Comparison of ENCODE assay signal across 10 cellular contexts in genomic region chr16:27400751-27401620, GRCh38. TPM values are rescaled to one million over a fixed set of nuclear protein-coding genes. Genes with fewer than 3 reads are reported as not detected.
DNase-seq lines count a peak whose midpoint lies in the region; ATAC-seq and TF ChIP-seq lines count a peak whose summit lies in the region.
"Had no signal": no experiment of that assay in that cellular context is flagged by ENCODE, and none has a peak within 500 bp of the region (broad histone marks: within the 10 kb centered on the region; RNA-seq: fewer than 3 reads in every experiment).

No MANE protein-coding gene starts in this region.

- intact Hi-C loops in naive thymus-derived CD4-positive, alpha-beta T cell (cut with micrococcal nuclease), result no loop called here
- intact Hi-C loops in ascending aorta (cut with DNase I), result no loop called here

- H3K4me3 Mint-ChIP-seq in CD8-positive, alpha-beta memory T cell, result peak overlapping the region in 6 of 7 donors; percentile 37 to 100 (median 96)
- H3K4me3 Mint-ChIP-seq in activated naive CD8-positive, alpha-beta T cell treated with anti-CD3 and anti-CD28 coated beads, Interleukin-2, amount 50 U/mL, for 24 hours, result peak overlapping the region; percentile 100
- H3K4me3 Mint-ChIP-seq in naive thymus-derived CD4-positive, alpha-beta T cell, result peak overlapping the region; percentile 47 to 99 (median 96)
- H3K4me3 Mint-ChIP-seq: brain had no signal

- no peak for DNase-seq in CD8-positive, alpha-beta memory T cell
- peak; percentile 85 for DNase-seq in KBM-7
- DNase-seq in activated naive CD8-positive, alpha-beta T cell treated with anti-CD3 and anti-CD28 coated beads, Interleukin-2, amount 50 U/mL, for 24 hours, result no peak
- no peak for DNase-seq in naive thymus-derived CD4-positive, alpha-beta T cell
- DNase-seq in HuH-7 (ENCODE audit: low spot score), result no peak
- no peak for DNase-seq in stimulated activated CD4-positive, alpha-beta T cell treated with anti-CD3 and anti-CD28 coated beads, Interleukin-4, amount 100 ng/mL, for 1 hour
- no peak for DNase-seq in ascending aorta (ENCODE audit: low spot score in 2 of 2)
- DNase-seq: SW 1271 had no signal

- H3K4me3 ChIP-seq in CD8-positive, alpha-beta memory T cell (ENCODE audit: low read length), result no peak overlapping the region
- no peak overlapping the region for H3K4me3 ChIP-seq in naive thymus-derived CD4-positive, alpha-beta T cell (ENCODE audit: low read length)
- H3K4me3 ChIP-seq in ascending aorta, result no peak overlapping the region

- no peaks in the 10 kb centered on the region for H3K9me3 ChIP-seq in CD8-positive, alpha-beta memory T cell (ENCODE audit: low read length)
- H3K9me3 ChIP-seq in naive thymus-derived CD4-positive, alpha-beta T cell (ENCODE audit: control insufficient read depth in 2 of 3, low read length in 3 of 3), result no peaks in the 10 kb centered on the region
- no peaks in the 10 kb centered on the region for H3K9me3 ChIP-seq in ascending aorta

- H3K27ac ChIP-seq in CD8-positive, alpha-beta memory T cell (ENCODE audit: low read depth, low read length), result peak overlapping the region; percentile 92
- H3K27ac ChIP-seq in naive thymus-derived CD4-positive, alpha-beta T cell (ENCODE audit: low read depth, low read length), result no peak overlapping the region
- H3K27ac ChIP-seq in ascending aorta, result no peak overlapping the region

- peaks cover 39% of the 10 kb centered on the region for H3K4me1 ChIP-seq in CD8-positive, alpha-beta memory T cell (ENCODE audit: insufficient read depth, low read length)
- peaks cover 28 to 34% of the 10 kb centered on the region in 2 donors for H3K4me1 ChIP-seq in naive thymus-derived CD4-positive, alpha-beta T cell (ENCODE audit: control insufficient read depth in 2 of 2, insufficient read depth in 2 of 2, low read length in 2 of 2)
- peaks cover 0 to 6% of the 10 kb centered on the region in 2 donors for H3K4me1 ChIP-seq in ascending aorta

- H3K27me3 ChIP-seq in CD8-positive, alpha-beta memory T cell (ENCODE audit: insufficient read depth, low read length, poor library complexity, severe bottlenecking), result no peaks in the 10 kb centered on the region
- no peaks in the 10 kb centered on the region for H3K27me3 ChIP-seq in naive thymus-derived CD4-positive, alpha-beta T cell (ENCODE audit: control insufficient read depth in 2 of 2, insufficient read depth in 2 of 2, low read length in 2 of 2)
- H3K27me3 ChIP-seq in ascending aorta, result no peaks in the 10 kb centered on the region

- no peak for ATAC-seq in activated naive CD8-positive, alpha-beta T cell treated with anti-CD3 and anti-CD28 coated beads, Interleukin-2, amount 50 U/mL, for 24 hours
- no peak for ATAC-seq in naive thymus-derived CD4-positive, alpha-beta T cell
- ATAC-seq in HG03159 (IDR thresholded peaks at IDR 0.05; ENCODE audit: unreplicated experiment), result no peak

- peaks cover 55 to 67% (median 57%) of the 10 kb centered on the region in 3 donors for H3K4me1 Mint-ChIP-seq in CD8-positive, alpha-beta memory T cell
- H3K4me1 Mint-ChIP-seq in activated naive CD8-positive, alpha-beta T cell treated with anti-CD3 and anti-CD28 coated beads, Interleukin-2, amount 50 U/mL, for 24 hours, result peaks cover 45% of the 10 kb centered on the region
- H3K4me1 Mint-ChIP-seq in naive thymus-derived CD4-positive, alpha-beta T cell, result peaks cover 13 to 66% (median 60%) of the 10 kb centered on the region in 7 donors

- no peaks in the 10 kb centered on the region for H3K36me3 ChIP-seq in CD8-positive, alpha-beta memory T cell (ENCODE audit: insufficient read depth, low read length)
- peaks cover 0 to 6% (median 0%) of the 10 kb centered on the region in 3 experiments for H3K36me3 ChIP-seq in naive thymus-derived CD4-positive, alpha-beta T cell (ENCODE audit: control insufficient read depth in 2 of 3, insufficient read depth in 3 of 3, low read length in 3 of 3)
- H3K36me3 ChIP-seq in ascending aorta, result no peaks in the 10 kb centered on the region

- H3K9me3 Mint-ChIP-seq in CD8-positive, alpha-beta memory T cell, result no peaks in the 10 kb centered on the region
- H3K9me3 Mint-ChIP-seq in activated naive CD8-positive, alpha-beta T cell treated with anti-CD3 and anti-CD28 coated beads, Interleukin-2, amount 50 U/mL, for 24 hours, result peaks cover under 1% of the 10 kb centered on the region
- peaks cover 0 to 4% (median 0%) of the 10 kb centered on the region in 11 donors for H3K9me3 Mint-ChIP-seq in naive thymus-derived CD4-positive, alpha-beta T cell

- POLR2A ChIA-PET in CD8-positive, alpha-beta memory T cell (lab: Charles Lee), result interaction anchor here (0.7 to 1.6 kb wide), 10 partner anchors 10 to 197 kb away, joined by 3 to 10 read pairs (median 4); partner anchors contain the start of gene KDM8
- POLR2A ChIA-PET in naive thymus-derived CD4-positive, alpha-beta T cell (lab: Charles Lee), result interaction anchor here (0.6 to 8.6 kb wide), 18 partner anchors 10 to 166 kb away, joined by 3 to 63 read pairs (median 5); no protein-coding TSS in a partner anchor

- in situ Hi-C loops in KBM-7 (cut with MboI; ENCODE audit: low pct_unique_long_range_greater_than_20kb, low sequenced_read_pairs), result no loop called here

- peak overlapping the region; percentile 36 to 100 (median 100) for H3K27ac Mint-ChIP-seq in CD8-positive, alpha-beta memory T cell
- peak overlapping the region; percentile 98 for H3K27ac Mint-ChIP-seq in activated naive CD8-positive, alpha-beta T cell treated with anti-CD3 and anti-CD28 coated beads, Interleukin-2, amount 50 U/mL, for 24 hours
- H3K27ac Mint-ChIP-seq in naive thymus-derived CD4-positive, alpha-beta T cell, result peak overlapping the region; percentile 45 to 98 (median 97)
- H3K27ac Mint-ChIP-seq: brain had no signal

- TF ChIP-seq CTCF in ascending aorta (IDR thresholded peaks at IDR 0.05), result no peak

- CTCF ChIA-PET in CD8-positive, alpha-beta memory T cell (lab: Charles Lee), result interaction anchor here (0.7 to 2.9 kb wide), 10 partner anchors 14 to 222 kb away, joined by 3 to 9 read pairs (median 4); no protein-coding TSS in a partner anchor
- CTCF ChIA-PET in naive thymus-derived CD4-positive, alpha-beta T cell (lab: Charles Lee), result interaction anchor here (0.7 to 0.9 kb wide), 3 partner anchors 26 to 141 kb away, joined by 3 read pairs; no protein-coding TSS in a partner anchor

- peaks cover 0 to 26% (median 3%) of the 10 kb centered on the region in 3 donors for H3K36me3 Mint-ChIP-seq in CD8-positive, alpha-beta memory T cell
- peaks cover 36% of the 10 kb centered on the region for H3K36me3 Mint-ChIP-seq in activated naive CD8-positive, alpha-beta T cell treated with anti-CD3 and anti-CD28 coated beads, Interleukin-2, amount 50 U/mL, for 24 hours (ENCODE audit: low read depth)
- H3K36me3 Mint-ChIP-seq in naive thymus-derived CD4-positive, alpha-beta T cell, result peaks cover 0 to 15% (median 3%) of the 10 kb centered on the region in 5 donors
- H3K36me3 Mint-ChIP-seq: brain had no signal

- H3K27me3 Mint-ChIP-seq in CD8-positive, alpha-beta memory T cell, result peaks cover 0 to 13% of the 10 kb centered on the region in 2 donors
- H3K27me3 Mint-ChIP-seq in activated naive CD8-positive, alpha-beta T cell treated with anti-CD3 and anti-CD28 coated beads, Interleukin-2, amount 50 U/mL, for 24 hours, result no peaks in the 10 kb centered on the region
- no peaks in the 10 kb centered on the region for H3K27me3 Mint-ChIP-seq in naive thymus-derived CD4-positive, alpha-beta T cell

RNA-seq across cellular contexts. Expression of gene IL21R, which starts 1.0 kb away (rescaled TPM):
- 10 to 100 TPM; 80.5 to 84.5 TPM for total RNA-seq in CD8-positive, alpha-beta memory T cell
- 53.7 TPM for polyA plus RNA-seq in CD8-positive, alpha-beta memory T cell
- 10 to 100 TPM; 24.6 to 40.9 (median 31.4) TPM for total RNA-seq in naive thymus-derived CD4-positive, alpha-beta T cell
- 10 to 100 TPM; 37.1 to 52.1 TPM for polyA plus RNA-seq in naive thymus-derived CD4-positive, alpha-beta T cell
- 0.21 TPM for total RNA-seq in ascending aorta

Comparison
In these comparisons a context has a peak if more than half of its experiments do, and no peak if none do; other contexts are left out.
1. RNA of gene IL21R, which starts 1.0 kb away (total RNA-seq): 80.5 to 84.5 TPM in CD8-positive, alpha-beta memory T cell and 24.6 to 40.9 TPM in naive thymus-derived CD4-positive, alpha-beta T cell; 0.21 TPM in ascending aorta (single experiment); every median in the first group is over 10 times any median in the second.
2. Peak in every context shown above with its lines, with median percentiles within 50 percentile points of each other: H3K27ac Mint-ChIP-seq and H3K4me3 Mint-ChIP-seq.